1 cellular context compared by ENCODE assay signal in the genomic region with DNA sequence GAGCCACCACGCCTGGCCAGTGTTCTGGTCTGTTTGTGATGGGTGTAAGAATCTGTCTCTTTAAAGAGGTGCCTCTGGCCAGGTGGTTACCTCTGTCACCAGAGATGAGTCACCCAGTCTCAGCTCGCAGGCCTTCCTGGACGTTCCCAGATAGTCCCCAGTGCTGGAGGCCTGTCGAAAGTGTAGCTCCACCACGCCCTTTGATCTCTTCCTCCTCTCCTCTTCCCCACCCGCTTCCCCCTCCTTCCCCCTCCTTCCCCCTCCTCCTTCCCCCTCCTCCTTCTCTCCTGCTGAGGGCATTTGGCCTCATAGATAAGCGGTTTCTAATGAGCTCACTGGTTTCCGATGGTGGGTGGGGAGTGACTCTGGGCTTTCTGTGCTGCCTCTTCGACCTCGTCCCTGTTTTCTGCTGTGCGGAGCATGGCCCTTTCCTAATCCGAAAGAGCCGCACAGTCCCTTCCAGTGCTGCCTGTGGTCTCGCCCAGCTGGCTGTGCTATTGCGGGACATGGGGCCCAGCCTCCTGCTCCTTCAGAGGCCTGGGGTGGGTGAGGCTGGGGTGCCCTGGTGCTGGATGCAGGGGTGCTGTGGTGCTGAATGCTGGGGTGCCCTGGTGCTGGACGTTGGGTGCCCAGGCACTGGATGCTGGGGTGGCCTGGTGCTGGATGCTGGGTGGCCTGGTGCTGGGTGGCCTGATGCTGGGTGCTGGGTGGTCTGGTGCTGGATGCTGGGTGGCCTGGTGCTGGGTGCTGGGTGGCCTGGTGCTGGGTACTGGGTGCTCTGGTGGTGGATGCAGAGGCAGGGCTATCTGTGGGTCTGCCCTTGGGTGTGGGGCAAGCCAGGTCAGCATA.
TF ChIP-seq lines count a peak whose summit lies in the region.

No MANE protein-coding gene starts in this region.

TF ChIP-seq in K562, 482 proteins besides CTCF, POLR2A, EP300 and RAD21 (continued from another document and continues in another):
- TF ChIP-seq ZBTB1 (CRISPR knock-in tag; IDR thresholded peaks at IDR 0.05; ENCODE audit: borderline replicate concordance, low read depth), result no peak
- TF ChIP-seq ZNF3 (CRISPR knock-in tag; IDR thresholded peaks at IDR 0.05), result no peak
- TF ChIP-seq U2AF1 (optimal IDR thresholded peaks at IDR 0.05; ENCODE audit: low read depth, low read length), result no peak
- TF ChIP-seq FOXK2 (conservative IDR thresholded peaks at IDR 0.05 in 1 of 2, IDR thresholded peaks at IDR 0.05 in 1 of 2; ENCODE audit: low read depth in 2 of 2), result peak in 1 of 2 experiments; percentile 74; a peak in 2 of 4 replicates
- TF ChIP-seq RBFOX2 (IDR thresholded peaks at IDR 0.05; ENCODE audit: low read depth, low read length), result peak; percentile 84
- peak; percentile 67 for TF ChIP-seq MYC (IDR thresholded peaks at IDR 0.05; ENCODE audit: low read depth, low read length)
- TF ChIP-seq MYC (CRISPR knock-in tag; IDR thresholded peaks at IDR 0.05; ENCODE audit: borderline replicate concordance, low read depth), result 0 out of 2 replicates have a peak, but pooled peaks have one; percentile 30
- TF ChIP-seq, protein P1, sequence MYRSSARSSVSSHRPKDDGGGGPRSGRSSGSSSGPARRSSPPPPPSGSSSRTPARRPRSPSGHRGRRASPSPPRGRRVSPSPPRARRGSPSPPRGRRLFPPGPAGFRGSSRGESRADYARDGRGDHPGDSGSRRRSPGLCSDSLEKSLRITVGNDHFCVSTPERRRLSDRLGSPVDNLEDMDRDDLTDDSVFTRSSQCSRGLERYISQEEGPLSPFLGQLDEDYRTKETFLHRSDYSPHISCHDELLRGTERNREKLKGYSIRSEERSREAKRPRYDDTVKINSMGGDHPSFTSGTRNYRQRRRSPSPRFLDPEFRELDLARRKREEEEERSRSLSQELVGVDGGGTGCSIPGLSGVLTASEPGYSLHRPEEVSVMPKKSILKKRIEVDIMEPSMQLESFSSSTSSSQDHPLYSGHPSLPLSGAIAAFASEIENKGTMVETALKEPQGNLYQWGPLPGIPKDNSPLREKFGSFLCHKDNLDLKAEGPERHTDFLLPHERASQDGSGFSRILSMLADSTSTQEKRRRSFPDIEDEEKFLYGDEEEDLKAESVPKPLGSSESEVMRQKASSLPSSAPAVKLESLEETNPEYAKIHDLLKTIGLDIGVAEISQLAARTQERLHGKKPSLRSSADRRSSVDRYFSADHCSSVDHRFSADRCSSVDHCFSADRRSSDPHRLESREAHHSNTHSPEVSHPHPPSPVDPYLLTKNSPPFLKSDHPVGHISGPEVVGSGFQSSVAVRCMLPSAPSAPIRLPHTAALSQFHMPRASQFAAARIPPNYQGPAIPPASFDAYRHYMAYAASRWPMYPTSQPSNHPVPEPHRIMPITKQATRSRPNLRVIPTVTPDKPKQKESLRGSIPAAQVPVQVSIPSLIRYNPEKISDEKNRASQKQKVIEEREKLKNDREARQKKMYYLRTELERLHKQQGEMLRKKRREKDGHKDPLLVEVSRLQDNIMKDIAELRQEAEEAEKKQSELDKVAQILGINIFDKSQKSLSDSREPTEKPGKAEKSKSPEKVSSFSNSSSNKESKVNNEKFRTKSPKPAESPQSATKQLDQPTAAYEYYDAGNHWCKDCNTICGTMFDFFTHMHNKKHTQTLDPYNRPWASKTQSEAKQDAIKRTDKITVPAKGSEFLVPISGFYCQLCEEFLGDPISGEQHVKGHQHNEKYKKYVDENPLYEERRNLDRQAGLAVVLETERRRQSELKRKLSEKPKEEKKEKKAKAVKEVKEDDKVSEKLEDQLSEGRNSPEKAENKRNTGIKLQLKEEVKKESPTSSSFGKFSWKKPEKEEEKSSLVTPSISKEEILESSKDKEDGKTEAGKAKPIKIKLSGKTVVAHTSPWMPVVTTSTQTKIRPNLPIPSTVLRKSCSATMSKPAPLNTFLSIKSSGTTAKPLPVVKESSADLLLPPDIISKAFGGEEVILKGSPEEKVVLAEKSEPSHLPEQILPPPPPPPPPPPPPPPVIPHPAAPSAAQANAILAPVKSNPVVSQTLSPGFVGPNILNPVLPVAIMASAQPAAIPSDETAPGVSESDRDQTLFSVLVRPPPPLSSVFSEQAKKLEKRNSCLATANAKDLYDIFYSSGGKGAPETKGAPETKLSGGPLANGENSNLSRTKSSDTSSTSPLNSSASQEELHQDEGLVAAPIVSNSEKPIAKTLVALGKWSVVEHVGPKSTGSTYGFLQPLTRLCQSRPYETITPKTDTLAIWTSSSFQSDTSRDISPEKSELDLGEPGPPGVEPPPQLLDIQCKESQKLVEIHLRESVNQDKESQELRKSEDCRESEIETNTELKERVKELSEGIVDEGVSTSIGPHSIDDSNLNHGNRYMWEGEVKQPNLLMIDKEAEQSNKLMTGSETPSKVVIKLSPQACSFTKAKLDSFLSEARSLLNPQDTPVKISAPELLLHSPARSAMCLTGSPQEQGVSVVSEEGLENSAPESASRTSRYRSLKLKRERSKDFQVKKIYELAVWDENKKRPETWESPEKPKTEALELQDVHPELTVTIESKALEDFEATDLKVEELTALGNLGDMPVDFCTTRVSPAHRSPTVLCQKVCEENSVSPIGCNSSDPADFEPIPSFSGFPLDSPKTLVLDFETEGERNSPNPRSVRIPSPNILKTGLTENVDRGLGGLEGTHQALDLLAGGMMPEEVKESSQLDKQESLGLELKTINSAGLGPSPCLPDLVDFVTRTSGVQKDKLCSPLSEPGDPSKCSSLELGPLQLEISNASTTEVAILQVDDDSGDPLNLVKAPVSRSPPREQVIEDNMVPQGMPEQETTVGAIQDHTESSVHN (IDR thresholded peaks at IDR 0.05; ENCODE audit: borderline replicate concordance in 1 of 2, low read depth in 1 of 2), result no peak
- TF ChIP-seq, protein P2, sequence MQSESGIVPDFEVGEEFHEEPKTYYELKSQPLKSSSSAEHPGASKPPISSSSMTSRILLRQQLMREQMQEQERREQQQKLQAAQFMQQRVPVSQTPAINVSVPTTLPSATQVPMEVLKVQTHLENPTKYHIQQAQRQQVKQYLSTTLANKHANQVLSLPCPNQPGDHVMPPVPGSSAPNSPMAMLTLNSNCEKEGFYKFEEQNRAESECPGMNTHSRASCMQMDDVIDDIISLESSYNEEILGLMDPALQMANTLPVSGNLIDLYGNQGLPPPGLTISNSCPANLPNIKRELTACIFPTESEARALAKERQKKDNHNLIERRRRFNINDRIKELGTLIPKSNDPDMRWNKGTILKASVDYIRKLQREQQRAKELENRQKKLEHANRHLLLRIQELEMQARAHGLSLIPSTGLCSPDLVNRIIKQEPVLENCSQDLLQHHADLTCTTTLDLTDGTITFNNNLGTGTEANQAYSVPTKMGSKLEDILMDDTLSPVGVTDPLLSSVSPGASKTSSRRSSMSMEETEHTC (IDR thresholded peaks at IDR 0.05), result 0 out of 2 replicates have a peak, but pooled peaks have one; percentile 40
- TF ChIP-seq, protein P3, sequence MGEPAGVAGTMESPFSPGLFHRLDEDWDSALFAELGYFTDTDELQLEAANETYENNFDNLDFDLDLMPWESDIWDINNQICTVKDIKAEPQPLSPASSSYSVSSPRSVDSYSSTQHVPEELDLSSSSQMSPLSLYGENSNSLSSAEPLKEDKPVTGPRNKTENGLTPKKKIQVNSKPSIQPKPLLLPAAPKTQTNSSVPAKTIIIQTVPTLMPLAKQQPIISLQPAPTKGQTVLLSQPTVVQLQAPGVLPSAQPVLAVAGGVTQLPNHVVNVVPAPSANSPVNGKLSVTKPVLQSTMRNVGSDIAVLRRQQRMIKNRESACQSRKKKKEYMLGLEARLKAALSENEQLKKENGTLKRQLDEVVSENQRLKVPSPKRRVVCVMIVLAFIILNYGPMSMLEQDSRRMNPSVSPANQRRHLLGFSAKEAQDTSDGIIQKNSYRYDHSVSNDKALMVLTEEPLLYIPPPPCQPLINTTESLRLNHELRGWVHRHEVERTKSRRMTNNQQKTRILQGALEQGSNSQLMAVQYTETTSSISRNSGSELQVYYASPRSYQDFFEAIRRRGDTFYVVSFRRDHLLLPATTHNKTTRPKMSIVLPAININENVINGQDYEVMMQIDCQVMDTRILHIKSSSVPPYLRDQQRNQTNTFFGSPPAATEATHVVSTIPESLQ (CRISPR knock-in tag; IDR thresholded peaks at IDR 0.05), result no peak
- TF ChIP-seq SRSF1 (IDR thresholded peaks at IDR 0.05; ENCODE audit: low read depth, low read length), result no peak
- TF ChIP-seq PTRF (tag; IDR thresholded peaks at IDR 0.05), result no peak
- peak; percentile 18; the same call in 1 of the 2 replicates for TF ChIP-seq BCOR (IDR thresholded peaks at IDR 0.05)
- TF ChIP-seq, protein P4, sequence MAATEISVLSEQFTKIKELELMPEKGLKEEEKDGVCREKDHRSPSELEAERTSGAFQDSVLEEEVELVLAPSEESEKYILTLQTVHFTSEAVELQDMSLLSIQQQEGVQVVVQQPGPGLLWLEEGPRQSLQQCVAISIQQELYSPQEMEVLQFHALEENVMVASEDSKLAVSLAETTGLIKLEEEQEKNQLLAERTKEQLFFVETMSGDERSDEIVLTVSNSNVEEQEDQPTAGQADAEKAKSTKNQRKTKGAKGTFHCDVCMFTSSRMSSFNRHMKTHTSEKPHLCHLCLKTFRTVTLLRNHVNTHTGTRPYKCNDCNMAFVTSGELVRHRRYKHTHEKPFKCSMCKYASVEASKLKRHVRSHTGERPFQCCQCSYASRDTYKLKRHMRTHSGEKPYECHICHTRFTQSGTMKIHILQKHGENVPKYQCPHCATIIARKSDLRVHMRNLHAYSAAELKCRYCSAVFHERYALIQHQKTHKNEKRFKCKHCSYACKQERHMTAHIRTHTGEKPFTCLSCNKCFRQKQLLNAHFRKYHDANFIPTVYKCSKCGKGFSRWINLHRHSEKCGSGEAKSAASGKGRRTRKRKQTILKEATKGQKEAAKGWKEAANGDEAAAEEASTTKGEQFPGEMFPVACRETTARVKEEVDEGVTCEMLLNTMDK (IDR thresholded peaks at IDR 0.05; ENCODE audit: borderline replicate concordance, insufficient read depth, low read depth, low read length, poor library complexity, severe bottlenecking), result no peak
- no peak for TF ChIP-seq CSDE1 (IDR thresholded peaks at IDR 0.05)
- TF ChIP-seq ZNF174 (CRISPR knock-in tag; IDR thresholded peaks at IDR 0.05), result no peak
- TF ChIP-seq MEF2D (tag; conservative IDR thresholded peaks at IDR 0.05; ENCODE audit: low read depth), result no peak
- TF ChIP-seq ZC3H11A (IDR thresholded peaks at IDR 0.05; ENCODE audit: low read depth, low read length), result no peak
- TF ChIP-seq ZNF124 (CRISPR knock-in tag; IDR thresholded peaks at IDR 0.05), result no peak
- no peak for TF ChIP-seq PURB (CRISPR knock-in tag; IDR thresholded peaks at IDR 0.05; ENCODE audit: low read depth)
- TF ChIP-seq TSC22D4 (tag; IDR thresholded peaks at IDR 0.05), result peak; percentile 79; the same call in 1 of the 2 replicates
- TF ChIP-seq, protein P5, sequence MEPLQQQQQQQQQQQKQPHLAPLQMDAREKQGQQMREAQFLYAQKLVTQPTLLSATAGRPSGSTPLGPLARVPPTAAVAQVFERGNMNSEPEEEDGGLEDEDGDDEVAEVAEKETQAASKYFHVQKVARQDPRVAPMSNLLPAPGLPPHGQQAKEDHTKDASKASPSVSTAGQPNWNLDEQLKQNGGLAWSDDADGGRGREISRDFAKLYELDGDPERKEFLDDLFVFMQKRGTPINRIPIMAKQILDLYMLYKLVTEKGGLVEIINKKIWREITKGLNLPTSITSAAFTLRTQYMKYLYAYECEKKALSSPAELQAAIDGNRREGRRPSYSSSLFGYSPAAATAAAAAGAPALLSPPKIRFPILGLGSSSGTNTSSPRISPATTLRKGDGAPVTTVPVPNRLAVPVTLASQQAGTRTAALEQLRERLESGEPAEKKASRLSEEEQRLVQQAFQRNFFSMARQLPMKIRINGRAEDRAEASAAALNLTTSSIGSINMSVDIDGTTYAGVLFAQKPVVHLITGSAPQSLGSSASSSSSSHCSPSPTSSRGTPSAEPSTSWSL (CRISPR knock-in tag; IDR thresholded peaks at IDR 0.05; ENCODE audit: borderline replicate concordance), result no peak
- peak; percentile 93 for TF ChIP-seq ZNF766 (CRISPR knock-in tag; conservative IDR thresholded peaks at IDR 0.05)
- TF ChIP-seq ZNF445 (CRISPR knock-in tag; IDR thresholded peaks at IDR 0.05; ENCODE audit: low read depth), result no peak
- TF ChIP-seq BACH1 (tag; IDR thresholded peaks at IDR 0.05), result no peak
- TF ChIP-seq MEF2A (IDR thresholded peaks at IDR 0.05; ENCODE audit: control insufficient read depth, low read depth, low read length), result no peak
- TF ChIP-seq ATF7 (IDR thresholded peaks at IDR 0.05), result peak; percentile 95
- no peak for TF ChIP-seq ZNF57 (CRISPR knock-in tag; IDR thresholded peaks at IDR 0.05)
- TF ChIP-seq, protein P6, sequence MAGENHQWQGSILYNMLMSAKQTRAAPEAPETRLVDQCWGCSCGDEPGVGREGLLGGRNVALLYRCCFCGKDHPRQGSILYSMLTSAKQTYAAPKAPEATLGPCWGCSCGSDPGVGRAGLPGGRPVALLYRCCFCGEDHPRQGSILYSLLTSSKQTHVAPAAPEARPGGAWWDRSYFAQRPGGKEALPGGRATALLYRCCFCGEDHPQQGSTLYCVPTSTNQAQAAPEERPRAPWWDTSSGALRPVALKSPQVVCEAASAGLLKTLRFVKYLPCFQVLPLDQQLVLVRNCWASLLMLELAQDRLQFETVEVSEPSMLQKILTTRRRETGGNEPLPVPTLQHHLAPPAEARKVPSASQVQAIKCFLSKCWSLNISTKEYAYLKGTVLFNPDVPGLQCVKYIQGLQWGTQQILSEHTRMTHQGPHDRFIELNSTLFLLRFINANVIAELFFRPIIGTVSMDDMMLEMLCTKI (IDR thresholded peaks at IDR 0.05; ENCODE audit: partially characterized antibody), result no peak
- TF ChIP-seq FOXA1 (IDR thresholded peaks at IDR 0.05; ENCODE audit: borderline replicate concordance), result no peak
- TF ChIP-seq NFIC (IDR thresholded peaks at IDR 0.05), result peak; percentile 55
- TF ChIP-seq, protein P7, sequence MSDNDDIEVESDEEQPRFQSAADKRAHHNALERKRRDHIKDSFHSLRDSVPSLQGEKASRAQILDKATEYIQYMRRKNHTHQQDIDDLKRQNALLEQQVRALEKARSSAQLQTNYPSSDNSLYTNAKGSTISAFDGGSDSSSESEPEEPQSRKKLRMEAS (CRISPR knock-in tag; IDR thresholded peaks at IDR 0.05), result no peak; the same call in none of the 2 replicates
- TF ChIP-seq FOXK1 (CRISPR knock-in tag; IDR thresholded peaks at IDR 0.05; ENCODE audit: borderline replicate concordance), result no peak
- TF ChIP-seq ZNF830 (CRISPR knock-in tag; IDR thresholded peaks at IDR 0.05), result no peak; the same call in 1 of the 2 replicates
- TF ChIP-seq, protein P8, sequence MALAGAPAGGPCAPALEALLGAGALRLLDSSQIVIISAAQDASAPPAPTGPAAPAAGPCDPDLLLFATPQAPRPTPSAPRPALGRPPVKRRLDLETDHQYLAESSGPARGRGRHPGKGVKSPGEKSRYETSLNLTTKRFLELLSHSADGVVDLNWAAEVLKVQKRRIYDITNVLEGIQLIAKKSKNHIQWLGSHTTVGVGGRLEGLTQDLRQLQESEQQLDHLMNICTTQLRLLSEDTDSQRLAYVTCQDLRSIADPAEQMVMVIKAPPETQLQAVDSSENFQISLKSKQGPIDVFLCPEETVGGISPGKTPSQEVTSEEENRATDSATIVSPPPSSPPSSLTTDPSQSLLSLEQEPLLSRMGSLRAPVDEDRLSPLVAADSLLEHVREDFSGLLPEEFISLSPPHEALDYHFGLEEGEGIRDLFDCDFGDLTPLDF (CRISPR knock-in tag; IDR thresholded peaks at IDR 0.05), result no peak
- TF ChIP-seq, protein P9, sequence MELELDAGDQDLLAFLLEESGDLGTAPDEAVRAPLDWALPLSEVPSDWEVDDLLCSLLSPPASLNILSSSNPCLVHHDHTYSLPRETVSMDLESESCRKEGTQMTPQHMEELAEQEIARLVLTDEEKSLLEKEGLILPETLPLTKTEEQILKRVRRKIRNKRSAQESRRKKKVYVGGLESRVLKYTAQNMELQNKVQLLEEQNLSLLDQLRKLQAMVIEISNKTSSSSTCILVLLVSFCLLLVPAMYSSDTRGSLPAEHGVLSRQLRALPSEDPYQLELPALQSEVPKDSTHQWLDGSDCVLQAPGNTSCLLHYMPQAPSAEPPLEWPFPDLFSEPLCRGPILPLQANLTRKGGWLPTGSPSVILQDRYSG (tag; conservative IDR thresholded peaks at IDR 0.05; ENCODE audit: low read depth), result no peak
- peak; percentile 33; the same call in 1 of the 2 replicates for TF ChIP-seq BHLHE40 (IDR thresholded peaks at IDR 0.05; ENCODE audit: low read length)
- no peak for TF ChIP-seq ZNF121 (CRISPR knock-in tag; conservative IDR thresholded peaks at IDR 0.05)
- TF ChIP-seq CHD2 (IDR thresholded peaks at IDR 0.05; ENCODE audit: low read depth, low read length), result no peak
